ENCODE assay signal across 24 cellular contexts in the genomic region with DNA sequence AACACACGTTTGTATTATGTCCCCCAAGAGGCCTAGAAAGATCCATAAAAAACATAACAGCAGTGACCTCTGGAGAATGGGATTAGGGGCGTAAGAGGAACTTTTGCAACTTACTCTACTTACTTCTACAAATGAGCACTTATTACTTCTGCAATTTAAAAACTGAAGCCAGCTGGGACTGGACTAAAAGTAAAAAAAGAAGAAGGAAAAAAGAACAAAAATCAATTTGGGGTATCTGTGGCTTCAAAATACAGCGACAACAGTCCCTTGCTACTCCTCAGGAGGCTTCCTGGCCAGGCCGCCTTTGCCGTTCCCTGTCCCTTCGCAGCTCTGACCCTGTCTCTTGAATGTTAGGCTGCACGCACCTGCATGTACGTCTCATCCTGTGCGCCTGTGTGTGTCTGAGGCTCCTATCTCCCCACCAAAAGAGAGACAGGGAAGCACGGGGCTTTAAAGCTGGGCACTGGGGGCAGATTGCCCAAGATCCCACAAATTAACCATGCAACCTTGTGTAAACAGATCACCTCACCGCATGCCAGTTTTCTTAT. TPM values are rescaled to one million over a fixed set of nuclear protein-coding genes. Genes with fewer than 3 reads are reported as not detected.
A peak's percentile ranks its signal among the peaks of the same experiment; 100 is the strongest.
DNase-seq lines count a peak whose midpoint lies in the region; ATAC-seq and TF ChIP-seq lines count a peak whose summit lies in the region.
"Had no signal": no experiment of that assay in that cellular context is flagged by ENCODE, and none has a peak within 500 bp of the region (broad histone marks: within the 10 kb centered on the region; RNA-seq: fewer than 3 reads in every experiment).

No MANE protein-coding gene starts in this region.

- H3K27ac ChIP-seq in dorsolateral prefrontal cortex (peak overlapping the region in 31 of 59 donors; percentile 8 to 86 (median 55)), spleen (peak overlapping the region in 7 of 8 donors; percentile 73 to 93 (median 86))
- H3K27ac ChIP-seq: prostate gland, vagina had no signal

- ATAC-seq in activated naive CD8-positive, alpha-beta T cell treated with anti-CD3 and anti-CD28 coated beads, Interleukin-2, amount 50 U/mL, for 24 hours: no peak
- no peak for ATAC-seq in GM21576 (IDR thresholded peaks at IDR 0.05; ENCODE audit: unreplicated experiment)
- ATAC-seq: activated T-helper 17 cell treated with anti-CD3 and anti-CD28 coated beads, Interleukin-2, amount 50 U/mL, for 72 hours; CD8-positive, alpha-beta T cell; stimulated activated naive CD8-positive, alpha-beta T cell treated with anti-CD3 and anti-CD28 coated beads, Interleukin-15, Interleukin-2, amounts not matched to agents 100 U/mL and 50 U/mL, for 24 hours had no signal

- no peaks in the 10 kb centered on the region for H3K27me3 ChIP-seq in dorsolateral prefrontal cortex
- no peaks in the 10 kb centered on the region for H3K27me3 ChIP-seq in spleen (replicated peaks in 1 of 7)
- H3K27me3 ChIP-seq: adrenal gland, Peyer's patch, vagina had no signal

- H3K9me3 Mint-ChIP-seq in activated naive CD8-positive, alpha-beta T cell treated with anti-CD3 and anti-CD28 coated beads for 36 hours: no peaks in the 10 kb centered on the region
- H3K9me3 Mint-ChIP-seq in activated naive CD8-positive, alpha-beta T cell treated with anti-CD3 and anti-CD28 coated beads, Interleukin-2, amount 50 U/mL, for 24 hours: no peaks in the 10 kb centered on the region
- H3K9me3 Mint-ChIP-seq: activated T-helper 17 cell treated with anti-CD3 and anti-CD28 coated beads, Interleukin-2, amount 50 U/mL, for 72 hours; CD8-positive, alpha-beta T cell; naive B cell had no signal

- H3K36me3 Mint-ChIP-seq in activated naive CD8-positive, alpha-beta T cell treated with anti-CD3 and anti-CD28 coated beads for 36 hours: peaks cover 16% of the 10 kb centered on the region
- peaks cover 40% of the 10 kb centered on the region for H3K36me3 Mint-ChIP-seq in activated naive CD8-positive, alpha-beta T cell treated with anti-CD3 and anti-CD28 coated beads, Interleukin-2, amount 50 U/mL, for 24 hours (ENCODE audit: low read depth)

- TF ChIP-seq CTCF in NB4 (IDR thresholded peaks at IDR 0.05; ENCODE audit: low read depth, low read length): no peak
- no peak for TF ChIP-seq CTCF in dorsolateral prefrontal cortex (IDR thresholded peaks at IDR 0.05 in 54 of 56, conservative IDR thresholded peaks at IDR 0.05 in 2 of 56; ENCODE audit: low read depth in 1 of 56, partially characterized antibody in 56 of 56)
- no peak for TF ChIP-seq CTCF in spleen (IDR thresholded peaks at IDR 0.05 in 8 of 11, conservative IDR thresholded peaks at IDR 0.05 in 3 of 11)

- no peaks in the 10 kb centered on the region for H3K27me3 Mint-ChIP-seq in activated naive CD8-positive, alpha-beta T cell treated with anti-CD3 and anti-CD28 coated beads for 36 hours
- H3K27me3 Mint-ChIP-seq in activated naive CD8-positive, alpha-beta T cell treated with anti-CD3 and anti-CD28 coated beads, Interleukin-2, amount 50 U/mL, for 24 hours: no peaks in the 10 kb centered on the region
- H3K27me3 Mint-ChIP-seq: activated T-helper 17 cell treated with anti-CD3 and anti-CD28 coated beads, Interleukin-2, amount 50 U/mL, for 72 hours; naive B cell had no signal

- TF ChIP-seq POLR2A in NB4 (IDR thresholded peaks at IDR 0.05; ENCODE audit: extremely low read depth, insufficient read length) (no peak), spleen (IDR thresholded peaks at IDR 0.05) (no peak)

- DNase-seq in activated naive CD8-positive, alpha-beta T cell treated with anti-CD3 and anti-CD28 coated beads for 36 hours: no peak
- no peak for DNase-seq in activated naive CD8-positive, alpha-beta T cell treated with anti-CD3 and anti-CD28 coated beads, Interleukin-2, amount 50 U/mL, for 24 hours
- DNase-seq in NB4 (ENCODE audit: low read depth) (peak; percentile 95), dorsolateral prefrontal cortex (no peak), spleen (peak; percentile 78), cortex of kidney (lab: John Stamatoyannopoulos, UW) (no peak), NCI-H2227 (lab: John Stamatoyannopoulos, UW; ENCODE audit: unreplicated experiment) (no peak)
- DNase-seq: activated CD4-positive, CD25-positive, alpha-beta regulatory T cell; activated CD8-positive, alpha-beta memory T cell treated with anti-CD3 and anti-CD28 coated beads for 24 hours; CD8-positive, alpha-beta T cell; DND-41; foreskin fibroblast; Karpas-422; naive B cell; NCI-H187; NCI-H446; stimulated activated naive CD8-positive, alpha-beta T cell treated with anti-CD3 and anti-CD28 coated beads, Interleukin-15, Interleukin-2, amounts not matched to agents 100 U/mL and 50 U/mL, for 24 hours had no signal

- peak overlapping the region; percentile 66 for H3K27ac Mint-ChIP-seq in activated naive CD8-positive, alpha-beta T cell treated with anti-CD3 and anti-CD28 coated beads for 36 hours
- H3K27ac Mint-ChIP-seq in activated naive CD8-positive, alpha-beta T cell treated with anti-CD3 and anti-CD28 coated beads, Interleukin-2, amount 50 U/mL, for 24 hours: no peak overlapping the region
- H3K27ac Mint-ChIP-seq: activated T-helper 17 cell treated with anti-CD3 and anti-CD28 coated beads, Interleukin-2, amount 50 U/mL, for 72 hours; CD8-positive, alpha-beta T cell had no signal

- H3K4me3 ChIP-seq in NB4 (ENCODE audit: low read depth, low read length) (peak overlapping the region; percentile 13), dorsolateral prefrontal cortex (no peak overlapping the region), spleen (peak overlapping the region in 1 of 8 donors; percentile 38)
- H3K4me3 ChIP-seq: adrenal gland, lung, Peyer's patch, prostate gland, vagina had no signal

- peaks cover 0 to 100% (median 82%) of the 10 kb centered on the region in 6 donors for H3K36me3 ChIP-seq in spleen

- peaks cover 23% of the 10 kb centered on the region for H3K4me1 Mint-ChIP-seq in activated naive CD8-positive, alpha-beta T cell treated with anti-CD3 and anti-CD28 coated beads for 36 hours
- peaks cover 18% of the 10 kb centered on the region for H3K4me1 Mint-ChIP-seq in activated naive CD8-positive, alpha-beta T cell treated with anti-CD3 and anti-CD28 coated beads, Interleukin-2, amount 50 U/mL, for 24 hours

- H3K9me3 ChIP-seq in spleen: no peaks in the 10 kb centered on the region
- H3K9me3 ChIP-seq: adrenal gland, Peyer's patch, prostate gland, vagina had no signal

- WGBS in spleen, 5 donors: 55 to 80% (median 67%) methylated on average over 11 of the region's 11 CpGs

- peaks cover 21 to 100% (median 87%) of the 10 kb centered on the region in 6 donors for H3K4me1 ChIP-seq in spleen
- H3K4me1 ChIP-seq: prostate gland had no signal

- intact Hi-C loops in dorsolateral prefrontal cortex (cut with DNase I) (no loop called here), spleen (cut with DNase I; ENCODE audit: low total_unique reads) (no loop called here)

- H3K4me3 Mint-ChIP-seq in activated naive CD8-positive, alpha-beta T cell treated with anti-CD3 and anti-CD28 coated beads for 36 hours: no peak overlapping the region
- no peak overlapping the region for H3K4me3 Mint-ChIP-seq in activated naive CD8-positive, alpha-beta T cell treated with anti-CD3 and anti-CD28 coated beads, Interleukin-2, amount 50 U/mL, for 24 hours
- H3K4me3 Mint-ChIP-seq: activated T-helper 17 cell treated with anti-CD3 and anti-CD28 coated beads, Interleukin-2, amount 50 U/mL, for 72 hours; CD8-positive, alpha-beta T cell; naive B cell had no signal

RNA-seq across cellular contexts. Expression of gene FKRP, which starts 12.1 kb away (rescaled TPM):
- total RNA-seq in activated naive CD8-positive, alpha-beta T cell treated with anti-CD3 and anti-CD28 coated beads for 36 hours: 10 to 100 TPM; 17.3 to 18.8 TPM
- total RNA-seq in dorsolateral prefrontal cortex (10 to 100 TPM; 18.2 to 45.4 (median 30.5) TPM), spleen (10 to 100 TPM; 15.4 to 24.8 (median 19.3) TPM)
- 10 to 100 TPM in 1 of 3 donors, 1 to 10 TPM in 2; 5.3 to 13.0 (median 9.8) TPM for polyA plus RNA-seq in spleen

RNA-seq across cellular contexts. Expression of gene STRN4, which starts 12.5 kb away (rescaled TPM):
- total RNA-seq in activated naive CD8-positive, alpha-beta T cell treated with anti-CD3 and anti-CD28 coated beads for 36 hours: 10 to 100 TPM; 54.9 to 57.9 TPM
- total RNA-seq in dorsolateral prefrontal cortex: 100 to 1,000 TPM in 19 of 120 experiments, 10 to 100 TPM in 101; 69.7 to 119 (median 86.8) TPM
- 100 to 1,000 TPM in 5 of 7 donors, 10 to 100 TPM in 2; 90.1 to 143 (median 107) TPM for total RNA-seq in spleen
- 10 to 100 TPM; 28.2 to 70.7 (median 30.0) TPM for polyA plus RNA-seq in spleen

RNA-seq across cellular contexts. Expression of gene PRKD2, which starts 16.9 kb away (rescaled TPM):
- total RNA-seq in activated naive CD8-positive, alpha-beta T cell treated with anti-CD3 and anti-CD28 coated beads for 36 hours: 10 to 100 TPM; 68.6 to 76.2 TPM
- total RNA-seq in dorsolateral prefrontal cortex: 10 to 100 TPM in 104 of 120 experiments, 1 to 10 TPM in 16; 6.8 to 37.3 (median 13.5) TPM
- 100 to 1,000 TPM in 4 of 7 donors, 10 to 100 TPM in 3; 76.3 to 127 (median 115) TPM for total RNA-seq in spleen
- 100 to 1,000 TPM in 2 of 3 donors, 10 to 100 TPM in 1; 63.4 to 132 (median 105) TPM for polyA plus RNA-seq in spleen

RNA-seq across cellular contexts. Expression of gene SLC1A5, which starts 54.6 kb away (rescaled TPM):
- total RNA-seq in activated naive CD8-positive, alpha-beta T cell treated with anti-CD3 and anti-CD28 coated beads for 36 hours: 100 to 1,000 TPM; 299 to 309 TPM
- total RNA-seq in dorsolateral prefrontal cortex (10 to 100 TPM in 9 of 120 experiments, 1 to 10 TPM in 110, under 1 TPM in 1; 0.79 to 17.1 (median 4.6) TPM), spleen (10 to 100 TPM; 45.1 to 62.8 (median 49.8) TPM)
- polyA plus RNA-seq in spleen: 10 to 100 TPM; 13.2 to 29.5 (median 23.0) TPM

Comparison
In these comparisons a context has a peak if more than half of its experiments do, and no peak if none do; other contexts are left out.
1. DNase-seq: peak in NB4 (single experiment) and spleen (single experiment); none in activated naive CD8-positive, alpha-beta T cell treated with anti-CD3 and anti-CD28 coated beads for 36 hours (single experiment), activated naive CD8-positive, alpha-beta T cell treated with anti-CD3 and anti-CD28 coated beads, Interleukin-2, amount 50 U/mL, for 24 hours (single experiment), dorsolateral prefrontal cortex (0 of 10), cortex of kidney (single experiment) and NCI-H2227 (single experiment).